Comparison of ENCODE assay signal across 1 cellular context in genomic region chr11:13335319-13335718, GRCh38.
TF ChIP-seq lines count a peak whose summit lies in the region.

No MANE protein-coding gene starts in this region.

TF ChIP-seq in WTC11, 78 proteins besides CTCF, POLR2A, EP300 and RAD21 (continued from another document):
- TF ChIP-seq PRDM15 (CRISPR knock-in tag; IDR thresholded peaks at IDR 0.05): no peak
- TF ChIP-seq, protein P1, sequence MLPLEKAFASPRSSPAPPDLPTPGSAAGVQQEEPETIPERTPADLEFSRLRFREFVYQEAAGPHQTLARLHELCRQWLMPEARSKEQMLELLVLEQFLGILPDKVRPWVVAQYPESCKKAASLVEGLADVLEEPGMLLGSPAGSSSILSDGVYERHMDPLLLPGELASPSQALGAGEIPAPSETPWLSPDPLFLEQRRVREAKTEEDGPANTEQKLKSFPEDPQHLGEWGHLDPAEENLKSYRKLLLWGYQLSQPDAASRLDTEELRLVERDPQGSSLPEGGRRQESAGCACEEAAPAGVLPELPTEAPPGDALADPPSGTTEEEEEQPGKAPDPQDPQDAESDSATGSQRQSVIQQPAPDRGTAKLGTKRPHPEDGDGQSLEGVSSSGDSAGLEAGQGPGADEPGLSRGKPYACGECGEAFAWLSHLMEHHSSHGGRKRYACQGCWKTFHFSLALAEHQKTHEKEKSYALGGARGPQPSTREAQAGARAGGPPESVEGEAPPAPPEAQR (CRISPR knock-in tag; IDR thresholded peaks at IDR 0.05): no peak
- TF ChIP-seq ZNF425 (CRISPR knock-in tag; conservative IDR thresholded peaks at IDR 0.05): no peak
- no peak for TF ChIP-seq ZNF671 (CRISPR knock-in tag; IDR thresholded peaks at IDR 0.05)
- no peak for TF ChIP-seq MYBL2 (CRISPR knock-in tag; IDR thresholded peaks at IDR 0.05)
- TF ChIP-seq GABPB1 (CRISPR knock-in tag; IDR thresholded peaks at IDR 0.05): no peak
- no peak for TF ChIP-seq RORB (CRISPR knock-in tag; IDR thresholded peaks at IDR 0.05)
- no peak for TF ChIP-seq ZNF219 (CRISPR knock-in tag; IDR thresholded peaks at IDR 0.05; ENCODE audit: borderline replicate concordance)
- TF ChIP-seq KAT7 (CRISPR knock-in tag; IDR thresholded peaks at IDR 0.05; ENCODE audit: borderline replicate concordance): no peak
- TF ChIP-seq CDX4 (CRISPR knock-in tag; IDR thresholded peaks at IDR 0.05; ENCODE audit: borderline replicate concordance): no peak
- no peak for TF ChIP-seq ZNF416 (CRISPR knock-in tag; IDR thresholded peaks at IDR 0.05)
- TF ChIP-seq RELA (CRISPR knock-in tag; IDR thresholded peaks at IDR 0.05; ENCODE audit: borderline replicate concordance): no peak
- no peak for TF ChIP-seq TP53 (CRISPR knock-in tag; IDR thresholded peaks at IDR 0.05)
TF ChIP-seq in WTC11: peak in this region for 0.
